In the genomic region with DNA sequence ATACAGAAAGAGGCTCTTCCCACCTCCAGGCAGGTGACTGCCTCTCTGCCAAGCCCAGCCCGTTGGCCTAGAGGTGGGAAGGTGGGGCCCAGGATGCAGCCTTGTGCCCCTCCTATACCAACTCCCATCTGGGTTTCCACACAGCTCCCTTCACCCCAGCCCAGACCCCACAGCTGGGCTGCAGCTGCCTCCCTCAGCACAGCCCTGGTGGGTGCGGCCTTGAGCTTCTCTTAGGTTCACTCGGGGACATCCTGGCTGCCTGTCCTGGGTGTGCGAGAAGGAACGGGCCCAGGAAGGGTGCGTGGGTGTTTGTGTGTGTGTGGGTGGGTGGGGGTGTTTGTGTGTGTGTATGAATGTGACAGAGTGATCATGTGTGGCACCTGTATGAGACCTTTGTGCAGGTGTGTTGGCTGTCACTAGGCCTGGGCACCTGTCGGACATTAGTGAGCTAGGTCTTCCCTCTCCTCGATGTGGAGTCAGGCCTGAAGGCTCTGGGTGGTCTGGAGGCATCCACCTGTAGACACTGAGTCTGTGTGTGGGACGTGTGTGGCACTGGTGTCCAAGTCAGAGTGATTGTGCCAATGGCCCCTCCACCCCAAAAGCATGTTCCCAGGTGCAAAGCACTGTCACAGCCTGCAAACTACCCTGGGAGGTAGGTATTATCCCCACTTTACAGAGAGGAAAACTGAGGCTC, we compare ENCODE assay signal across 23 cellular contexts. TPM values are rescaled to one million over a fixed set of nuclear protein-coding genes. Genes with fewer than 3 reads are reported as not detected.
DNase-seq lines count a peak whose midpoint lies in the region; ATAC-seq and TF ChIP-seq lines count a peak whose summit lies in the region.
"Had no signal": no experiment of that assay in that cellular context is flagged by ENCODE, and none has a peak within 500 bp of the region (broad histone marks: within the 10 kb centered on the region; RNA-seq: fewer than 3 reads in every experiment).

No MANE protein-coding gene starts in this region.

- CTCF ChIA-PET in RWPE1 (lab: Yijun Ruan, JAX), result interaction anchor here (0.6 to 1.1 kb wide), 3 partner anchors 25 to 1512 kb away, joined by 3 to 6 read pairs (median 3); no protein-coding TSS in a partner anchor

- no peak overlapping the region for H3K4me3 ChIP-seq in right atrium auricular region
- H3K4me3 ChIP-seq: GM23338, right lobe of liver had no signal

- ATAC-seq in Right ventricle myocardium inferior, result no peak
- ATAC-seq: GM23338, left cardiac atrium, right lobe of liver had no signal

- H3K4me1 ChIP-seq in right atrium auricular region, result peaks cover 0 to 39% of the 10 kb centered on the region in 2 donors
- H3K4me1 ChIP-seq: right lobe of liver had no signal

- H3K27ac ChIP-seq in right atrium auricular region, result no peak overlapping the region
- peak overlapping the region; percentile 43 for H3K27ac ChIP-seq in RWPE1
- H3K27ac ChIP-seq: right lobe of liver had no signal

- DNase-seq in Right ventricle myocardium inferior (ENCODE audit: missing footprints) (peak; percentile 70), right atrium auricular region (ENCODE audit: low spot score) (no peak), NCI-H1105 treated with DMSO at 0.1 percent for 48 hours (lab: John Stamatoyannopoulos, UW) (peak; percentile 36), RWPE1 (ENCODE audit: low spot score) (no peak), ecto neural progenitor cell (ENCODE audit: low spot score) (no peak), germinal center (ENCODE audit: low spot score) (no peak), inferior parietal cortex (ENCODE audit: extremely low spot score) (no peak)
- DNase-seq: activated CD4-positive, alpha-beta T cell treated with anti-CD3 and anti-CD28 coated beads, Interleukin-2, amount 50 U/mL, for 4 hours; activated naive CD4-positive, alpha-beta T cell treated with anti-CD3 and anti-CD28 coated beads, Interleukin-2, amount 10 ng/mL, durations not matched to agents 7 days and 5 days; amygdala; effector memory CD4-positive, alpha-beta T cell; erythroblast; foreskin fibroblast; Kasumi-1; left cardiac atrium; NCI-H187 treated with DMSO at 0.1 percent for 48 hours; NCI-H510A treated with DMSO at 0.1 percent for 48 hours; nephron progenitor cell; right lobe of liver; stimulated activated CD4-positive, alpha-beta T cell treated with anti-CD3 and anti-CD28 coated beads, Interleukin-12 subunit alpha, Interleukin-12 subunit beta, amount 100 ng/mL, for 4 hours; stimulated activated CD4-positive, alpha-beta T cell treated with anti-CD3 and anti-CD28 coated beads, Interleukin-4, amount 100 ng/mL, for 1 hour had no signal

- no peaks in the 10 kb centered on the region for H3K9me3 ChIP-seq in right atrium auricular region
- H3K9me3 ChIP-seq: right lobe of liver had no signal

- TF ChIP-seq CTCF in right atrium auricular region (IDR thresholded peaks at IDR 0.05), result no peak
- TF ChIP-seq CTCF in RWPE1 (conservative IDR thresholded peaks at IDR 0.05; ENCODE audit: low read depth), result no peak

- H3K36me3 ChIP-seq in right atrium auricular region, result no peaks in the 10 kb centered on the region
- H3K36me3 ChIP-seq: right lobe of liver had no signal

- POLR2A ChIA-PET in RWPE1 (lab: Yijun Ruan, JAX; ENCODE audit: low non-redundant PET), result no interaction called here

- H3K27me3 ChIP-seq in right atrium auricular region, result no peaks in the 10 kb centered on the region
- H3K27me3 ChIP-seq: right lobe of liver had no signal

- intact Hi-C loops in Right ventricle myocardium inferior (cut with DNase I), result no loop called here

RNA-seq across cellular contexts. Expression of gene FOXO6, which starts 30.7 kb away (rescaled TPM):
- total RNA-seq in Right ventricle myocardium inferior (4.5 TPM), right atrium auricular region (1 to 10 TPM; 1.4 to 1.9 TPM)
- total RNA-seq: subcutaneous adipose tissue had no signal

Comparison
In these comparisons a context has a peak if more than half of its experiments do, and no peak if none do; other contexts are left out.
1. DNase-seq: peak in Right ventricle myocardium inferior (single experiment) and NCI-H1105 treated with DMSO at 0.1 percent for 48 hours (single experiment); none in right atrium auricular region (single experiment), RWPE1 (single experiment), ecto neural progenitor cell (single experiment), germinal center (single experiment) and inferior parietal cortex (single experiment).